Comparison of ENCODE assay signal across 8 cellular contexts in the genomic region with DNA sequence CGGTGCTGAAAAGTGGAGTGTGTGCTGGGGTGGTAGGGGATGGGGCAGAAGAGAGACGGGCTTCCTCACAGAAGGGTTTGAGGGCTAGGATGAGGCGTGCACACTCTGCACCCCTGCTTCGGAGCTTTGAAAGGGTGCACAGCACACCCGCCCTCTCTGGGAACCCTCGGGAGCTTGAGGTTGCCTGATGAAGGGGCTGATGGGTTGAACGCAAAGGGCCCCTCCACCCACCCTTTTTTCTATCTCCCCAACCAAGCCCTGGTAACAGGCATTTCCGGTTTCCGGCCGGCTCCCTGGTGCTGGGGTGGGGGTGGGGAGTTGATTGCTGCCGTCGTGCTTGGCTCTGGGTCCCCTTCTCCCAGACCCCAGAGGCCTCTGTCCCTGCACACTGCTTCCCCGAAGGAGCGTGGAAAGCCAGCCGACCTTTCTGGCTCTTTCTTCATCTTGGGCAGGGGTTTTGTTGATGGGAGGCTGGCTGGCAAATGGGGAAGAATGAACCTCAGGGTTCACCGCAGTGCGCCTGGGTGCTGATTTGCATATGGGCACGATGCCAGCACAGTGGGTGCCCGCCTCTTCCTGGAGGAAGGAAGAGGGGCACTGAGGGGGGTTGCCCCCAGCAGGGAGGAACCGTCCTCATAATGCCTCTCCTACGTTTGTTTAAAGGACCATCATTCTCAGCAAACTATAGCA.
A peak's percentile ranks its signal among the peaks of the same experiment; 100 is the strongest.
DNase-seq lines count a peak whose midpoint lies in the region; ATAC-seq and TF ChIP-seq lines count a peak whose summit lies in the region.

No MANE protein-coding gene starts in this region.

- H3K9me3 Mint-ChIP-seq in stimulated activated naive B cell treated with anti-CD40 and anti-IgM and Interleukin-4, amounts not matched to agents 10 μg/mL and 1 μg/mL and 100 μg/mL, for 72 hours: peaks cover 0 to 2% of the 10 kb centered on the region in 2 donors

- no peak for TF ChIP-seq CTCF in NB4 (IDR thresholded peaks at IDR 0.05; ENCODE audit: low read depth, low read length)

- H3K9ac ChIP-seq in duodenal mucosa (ENCODE audit: low read depth in 1 of 2, low read length in 2 of 2): peak overlapping the region in 1 of 2 donors; percentile 47
- no peak overlapping the region for H3K9ac ChIP-seq in mucosa of stomach (ENCODE audit: low read length)

- H3K4me3 Mint-ChIP-seq in stimulated activated naive B cell treated with anti-CD40 and anti-IgM and Interleukin-4, amounts not matched to agents 10 μg/mL and 1 μg/mL and 100 μg/mL, for 72 hours: peak overlapping the region; percentile 89 to 97

- H3K27ac Mint-ChIP-seq in stimulated activated naive B cell treated with anti-CD40 and anti-IgM and Interleukin-4, amounts not matched to agents 10 μg/mL and 1 μg/mL and 100 μg/mL, for 72 hours: peak overlapping the region; percentile 99

- no peak overlapping the region for H3K27ac ChIP-seq in duodenal mucosa (ENCODE audit: low read depth, low read length)

- H3K9me3 ChIP-seq in duodenal mucosa (ENCODE audit: control insufficient read depth in 1 of 2, low read length in 2 of 2): no peaks in the 10 kb centered on the region
- no peaks in the 10 kb centered on the region for H3K9me3 ChIP-seq in mucosa of stomach (ENCODE audit: control insufficient read depth, low read length)

- peak; percentile 41 for ATAC-seq in GM19452 (IDR thresholded peaks at IDR 0.05; ENCODE audit: unreplicated experiment)
- ATAC-seq in stimulated activated naive B cell treated with anti-CD40 and anti-IgM and Interleukin-4, amounts not matched to agents 10 μg/mL and 1 μg/mL and 100 μg/mL, for 72 hours (replicated peaks): peak; percentile 62 to 72

- peak; percentile 25 for DNase-seq in AG20443 (ENCODE audit: low spot score)
- peak; percentile 93 for DNase-seq in NB4 (ENCODE audit: low read depth)
- peak; percentile 69 for DNase-seq in activated CD4-positive, alpha-beta T cell treated with anti-CD3 and anti-CD28 coated beads, Interleukin-2, amount 50 U/mL, for 1 hour
- peak; percentile 79 for DNase-seq in stimulated activated naive B cell treated with anti-CD40 and anti-IgM and Interleukin-4, amounts not matched to agents 10 μg/mL and 1 μg/mL and 100 μg/mL, for 72 hours
- no peak for DNase-seq in AG08396 (ENCODE audit: low spot score)

- H3K27me3 Mint-ChIP-seq in stimulated activated naive B cell treated with anti-CD40 and anti-IgM and Interleukin-4, amounts not matched to agents 10 μg/mL and 1 μg/mL and 100 μg/mL, for 72 hours: no peaks in the 10 kb centered on the region

- H3K4me3 ChIP-seq in NB4 (ENCODE audit: low read depth, low read length) (peak overlapping the region; percentile 59), duodenal mucosa (ENCODE audit: low read depth in 1 of 2, low read length in 2 of 2) (peak overlapping the region; percentile 53 to 69), mucosa of stomach (ENCODE audit: low read length) (peak overlapping the region; percentile 8)

- H3K4me1 Mint-ChIP-seq in stimulated activated naive B cell treated with anti-CD40 and anti-IgM and Interleukin-4, amounts not matched to agents 10 μg/mL and 1 μg/mL and 100 μg/mL, for 72 hours: peaks cover 55 to 80% of the 10 kb centered on the region in 2 donors

- peak; percentile 20 for TF ChIP-seq POLR2A in NB4 (IDR thresholded peaks at IDR 0.05; ENCODE audit: extremely low read depth, insufficient read length)

- no peaks in the 10 kb centered on the region for H3K27me3 ChIP-seq in duodenal mucosa (ENCODE audit: control insufficient read depth in 1 of 2, insufficient read depth in 2 of 2, low read length in 2 of 2)
- H3K27me3 ChIP-seq in mucosa of stomach (ENCODE audit: control insufficient read depth, insufficient read depth, low read length): no peaks in the 10 kb centered on the region

- peaks cover 5 to 33% of the 10 kb centered on the region in 2 donors for H3K36me3 Mint-ChIP-seq in stimulated activated naive B cell treated with anti-CD40 and anti-IgM and Interleukin-4, amounts not matched to agents 10 μg/mL and 1 μg/mL and 100 μg/mL, for 72 hours

- H3K36me3 ChIP-seq in duodenal mucosa (ENCODE audit: control insufficient read depth in 1 of 2, insufficient read depth in 2 of 2, low read length in 2 of 2): no peaks in the 10 kb centered on the region
- H3K36me3 ChIP-seq in mucosa of stomach (ENCODE audit: control insufficient read depth, insufficient read depth, low read length): no peaks in the 10 kb centered on the region

- H3K4me1 ChIP-seq in duodenal mucosa (ENCODE audit: control insufficient read depth in 1 of 2, insufficient read depth in 2 of 2, low read length in 2 of 2) (peaks cover 7 to 24% of the 10 kb centered on the region in 2 donors), mucosa of stomach (ENCODE audit: control insufficient read depth, insufficient read depth, low read length) (peaks cover 10% of the 10 kb centered on the region)

Comparison
In these comparisons a context has a peak if more than half of its experiments do, and no peak if none do; other contexts are left out.
1. H3K4me3 ChIP-seq: peak in every context shown above with its lines; median percentile 61 in duodenal mucosa; 59 in NB4; 8 in mucosa of stomach.